ENCODE assay signal across 8 cellular contexts in the genomic region with DNA sequence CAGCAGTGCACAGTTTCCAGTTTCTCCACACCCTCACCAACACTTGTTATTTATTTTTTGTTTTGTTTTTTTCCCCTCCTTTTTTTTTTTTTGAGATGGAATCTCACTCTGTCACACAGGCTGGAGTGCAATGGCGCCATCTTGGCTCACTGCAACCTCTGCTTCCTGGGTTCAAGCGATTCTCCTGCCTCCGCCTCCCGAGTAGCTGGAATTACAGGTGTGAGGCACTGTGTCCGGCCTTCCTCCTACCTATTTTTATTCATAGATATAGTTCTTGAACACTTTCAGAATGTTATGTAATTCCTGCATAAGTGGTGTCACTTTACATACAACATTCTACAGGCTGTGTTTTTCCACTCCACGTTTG. TPM values are rescaled to one million over a fixed set of nuclear protein-coding genes. Genes with fewer than 3 reads are reported as not detected.
DNase-seq lines count a peak whose midpoint lies in the region; TF ChIP-seq lines count a peak whose summit lies in the region.
"Not testable (repeated sequence)": the region's sequence is repeated elsewhere in the genome, so short reads cannot be mapped to it uniquely, and the experiment has no call there.

No MANE protein-coding gene starts in this region.

- peaks cover 0 to 37% (median 20%) of the 10 kb centered on the region in 11 experiments; a peak in 17 of 22 replicates for H3K36me3 ChIP-seq in BLaER1 treated with 17β-estradiol and CSF1 and Interleukin-3, amounts not matched to agents 10 nM and 100 nM

- H3K4me1 ChIP-seq in BLaER1 treated with 17β-estradiol and CSF1 and Interleukin-3, amounts not matched to agents 10 nM and 100 nM = peaks cover 74 to 97% (median 85%) of the 10 kb centered on the region in 10 experiments

- CTCF ChIA-PET in activated CD4-positive, alpha-beta T cell treated with anti-CD3 and anti-CD28 coated beads, Interleukin-2, amount 10 ng/mL, durations not matched to agents 7 days and 5 days (lab: Charles Lee) = interaction anchor here (1.0 to 4.3 kb wide), 14 partner anchors 9 to 65 kb away, joined by 3 to 34 read pairs (median 14); a partner anchor contains a TSS

- TF ChIP-seq CTCF in chondrocyte (IDR thresholded peaks at IDR 0.05); nephron progenitor cell (IDR thresholded peaks at IDR 0.05): not testable (repeated sequence)

- H3K4me3 ChIP-seq in BLaER1 treated with 17β-estradiol and CSF1 and Interleukin-3, amounts not matched to agents 10 nM and 100 nM = not testable (repeated sequence)

- DNase-seq in NCI-H2029 (lab: John Stamatoyannopoulos, UW) (peak; percentile 31), immature natural killer cell (peak in 1 of 3 donors; percentile 40)
- not testable (repeated sequence) for DNase-seq in activated CD4-positive, alpha-beta T cell treated with anti-CD3 and anti-CD28 coated beads, Interleukin-2, amount 10 ng/mL, durations not matched to agents 7 days and 5 days; chondrocyte (ENCODE audit: low spot score); nephron progenitor cell

- not testable (repeated sequence) for H3K9ac ChIP-seq in BLaER1 treated with 17β-estradiol and CSF1 and Interleukin-3, amounts not matched to agents 10 nM and 100 nM

- H4K20me1 ChIP-seq in BLaER1 treated with 17β-estradiol and CSF1 and Interleukin-3, amounts not matched to agents 10 nM and 100 nM = peaks cover 0 to 83% (median 30%) of the 10 kb centered on the region in 11 experiments; a peak in 14 of 22 replicates

- not testable (repeated sequence) for H3K9me3 ChIP-seq in BLaER1 treated with 17β-estradiol and CSF1 and Interleukin-3, amounts not matched to agents 10 nM and 100 nM (replicated peaks in 1 of 11)

- peak overlapping the region; percentile 95 for H3K27ac Mint-ChIP-seq in activated CD4-positive, alpha-beta T cell treated with anti-CD3 and anti-CD28 coated beads, Interleukin-2, amount 10 ng/mL, durations not matched to agents 7 days and 5 days
- peak overlapping the region; percentile 94 for H3K27ac Mint-ChIP-seq in activated naive CD4-positive, alpha-beta T cell treated with anti-CD3 and anti-CD28 coated beads, Interleukin-2, amount 50 U/mL, for 24 hours
- peak overlapping the region; percentile 45 for H3K27ac Mint-ChIP-seq in chondrocyte (ENCODE audit: unreplicated experiment)
- peak overlapping the region; percentile 98 to 100 (median 100) for H3K27ac Mint-ChIP-seq in immature natural killer cell
- H3K27ac Mint-ChIP-seq in nephron progenitor cell = peak overlapping the region; percentile 46
- H3K27ac Mint-ChIP-seq in stimulated activated naive CD8-positive, alpha-beta T cell treated with anti-CD3 and anti-CD28 coated beads, Interleukin-15, Interleukin-2, amounts not matched to agents 100 ng/mL and 50 ng/mL, for 24 hours = peak overlapping the region; percentile 93

- H3K36me3 Mint-ChIP-seq in activated CD4-positive, alpha-beta T cell treated with anti-CD3 and anti-CD28 coated beads, Interleukin-2, amount 10 ng/mL, durations not matched to agents 7 days and 5 days (ENCODE audit: low read depth) = peaks cover 76% of the 10 kb centered on the region
- H3K36me3 Mint-ChIP-seq in activated naive CD4-positive, alpha-beta T cell treated with anti-CD3 and anti-CD28 coated beads, Interleukin-2, amount 50 U/mL, for 24 hours; nephron progenitor cell (ENCODE audit: low read depth): not testable (repeated sequence)
- H3K36me3 Mint-ChIP-seq in chondrocyte (ENCODE audit: low read depth) (peaks cover 15% of the 10 kb centered on the region), immature natural killer cell (peaks cover 31 to 54% (median 43%) of the 10 kb centered on the region in 3 donors)
- peaks cover 47% of the 10 kb centered on the region for H3K36me3 Mint-ChIP-seq in stimulated activated naive CD8-positive, alpha-beta T cell treated with anti-CD3 and anti-CD28 coated beads, Interleukin-15, Interleukin-2, amounts not matched to agents 100 ng/mL and 50 ng/mL, for 24 hours (ENCODE audit: low read depth)

- H3K4me3 Mint-ChIP-seq in activated CD4-positive, alpha-beta T cell treated with anti-CD3 and anti-CD28 coated beads, Interleukin-2, amount 10 ng/mL, durations not matched to agents 7 days and 5 days = peak overlapping the region; percentile 88
- H3K4me3 Mint-ChIP-seq in activated naive CD4-positive, alpha-beta T cell treated with anti-CD3 and anti-CD28 coated beads, Interleukin-2, amount 50 U/mL, for 24 hours = peak overlapping the region; percentile 57
- not testable (repeated sequence) for H3K4me3 Mint-ChIP-seq in chondrocyte (ENCODE audit: unreplicated experiment); nephron progenitor cell
- peak overlapping the region; percentile 80 to 97 (median 93) for H3K4me3 Mint-ChIP-seq in immature natural killer cell
- H3K4me3 Mint-ChIP-seq in stimulated activated naive CD8-positive, alpha-beta T cell treated with anti-CD3 and anti-CD28 coated beads, Interleukin-15, Interleukin-2, amounts not matched to agents 100 ng/mL and 50 ng/mL, for 24 hours = peak overlapping the region; percentile 76

- H3K27me3 Mint-ChIP-seq in activated CD4-positive, alpha-beta T cell treated with anti-CD3 and anti-CD28 coated beads, Interleukin-2, amount 10 ng/mL, durations not matched to agents 7 days and 5 days; activated naive CD4-positive, alpha-beta T cell treated with anti-CD3 and anti-CD28 coated beads, Interleukin-2, amount 50 U/mL, for 24 hours; chondrocyte (ENCODE audit: low read depth); stimulated activated naive CD8-positive, alpha-beta T cell treated with anti-CD3 and anti-CD28 coated beads, Interleukin-15, Interleukin-2, amounts not matched to agents 100 ng/mL and 50 ng/mL, for 24 hours: not testable (repeated sequence)
- H3K27me3 Mint-ChIP-seq in immature natural killer cell (ENCODE audit: low read depth in 3 of 3) = peaks cover 26 to 53% (median 43%) of the 10 kb centered on the region in 3 donors
- H3K27me3 Mint-ChIP-seq in nephron progenitor cell (ENCODE audit: low read depth, poor library complexity) = peaks cover 23% of the 10 kb centered on the region

- H3K4me2 ChIP-seq in BLaER1 treated with 17β-estradiol and CSF1 and Interleukin-3, amounts not matched to agents 10 nM and 100 nM = peak overlapping the region in 8 of 11 experiments; percentile 88 to 97 (median 96); a peak in 14 of 22 replicates

- H3K27ac ChIP-seq in BLaER1 treated with 17β-estradiol and CSF1 and Interleukin-3, amounts not matched to agents 10 nM and 100 nM = not testable (repeated sequence)

- H3K9me3 Mint-ChIP-seq in activated CD4-positive, alpha-beta T cell treated with anti-CD3 and anti-CD28 coated beads, Interleukin-2, amount 10 ng/mL, durations not matched to agents 7 days and 5 days; activated naive CD4-positive, alpha-beta T cell treated with anti-CD3 and anti-CD28 coated beads, Interleukin-2, amount 50 U/mL, for 24 hours; chondrocyte (ENCODE audit: low read depth); immature natural killer cell; nephron progenitor cell; stimulated activated naive CD8-positive, alpha-beta T cell treated with anti-CD3 and anti-CD28 coated beads, Interleukin-15, Interleukin-2, amounts not matched to agents 100 ng/mL and 50 ng/mL, for 24 hours: not testable (repeated sequence)

- H3K4me1 Mint-ChIP-seq in activated CD4-positive, alpha-beta T cell treated with anti-CD3 and anti-CD28 coated beads, Interleukin-2, amount 10 ng/mL, durations not matched to agents 7 days and 5 days = peaks cover 81% of the 10 kb centered on the region
- H3K4me1 Mint-ChIP-seq in activated naive CD4-positive, alpha-beta T cell treated with anti-CD3 and anti-CD28 coated beads, Interleukin-2, amount 50 U/mL, for 24 hours = peaks cover 91% of the 10 kb centered on the region
- H3K4me1 Mint-ChIP-seq in chondrocyte (ENCODE audit: low read depth) (peaks cover 50% of the 10 kb centered on the region), immature natural killer cell (peaks cover 90 to 92% of the 10 kb centered on the region in 2 donors), nephron progenitor cell (peaks cover 34% of the 10 kb centered on the region)
- H3K4me1 Mint-ChIP-seq in stimulated activated naive CD8-positive, alpha-beta T cell treated with anti-CD3 and anti-CD28 coated beads, Interleukin-15, Interleukin-2, amounts not matched to agents 100 ng/mL and 50 ng/mL, for 24 hours (ENCODE audit: low read depth) = peaks cover 89% of the 10 kb centered on the region

- not testable (repeated sequence) for H3K27me3 ChIP-seq in BLaER1 treated with 17β-estradiol and CSF1 and Interleukin-3, amounts not matched to agents 10 nM and 100 nM

- POLR2A ChIA-PET in activated CD4-positive, alpha-beta T cell treated with anti-CD3 and anti-CD28 coated beads, Interleukin-2, amount 10 ng/mL, durations not matched to agents 7 days and 5 days (lab: Charles Lee) = interaction anchor here (1.0 kb wide), 1 partner anchor 65 kb away, joined by 6 read pairs; a partner anchor contains a TSS

RNA-seq across cellular contexts. Expression of a gene that starts 5.7 kb away (rescaled TPM):
- total RNA-seq in activated CD4-positive, alpha-beta T cell treated with anti-CD3 and anti-CD28 coated beads, Interleukin-2, amount 10 ng/mL, durations not matched to agents 7 days and 5 days = 10 to 100 TPM; 49.4 to 52.1 TPM
- total RNA-seq in chondrocyte = 10.1 to 29.4 TPM (median 28.6 TPM) in 3 replicates
- polyA plus RNA-seq in immature natural killer cell = 100 to 1,000 TPM; 107 to 244 (median 141) TPM

RNA-seq across cellular contexts. Expression of a gene that starts 44.1 kb away (rescaled TPM):
- total RNA-seq in activated CD4-positive, alpha-beta T cell treated with anti-CD3 and anti-CD28 coated beads, Interleukin-2, amount 10 ng/mL, durations not matched to agents 7 days and 5 days = 10 to 100 TPM; 36.5 to 38.8 TPM
- total RNA-seq in chondrocyte = 43.7 to 46.9 TPM (median 46.4 TPM) in 3 replicates
- polyA plus RNA-seq in immature natural killer cell = 10 to 100 TPM; 32.4 to 68.3 (median 60.3) TPM

Comparison
In these comparisons a context has a peak if more than half of its experiments do, and no peak if none do; other contexts are left out.
1. H3K27ac Mint-ChIP-seq: peak in every context shown above with its lines; median percentile 100 in immature natural killer cell; 95 in activated CD4-positive, alpha-beta T cell treated with anti-CD3 and anti-CD28 coated beads, Interleukin-2, amount 10 ng/mL, durations not matched to agents 7 days and 5 days; 94 in activated naive CD4-positive, alpha-beta T cell treated with anti-CD3 and anti-CD28 coated beads, Interleukin-2, amount 50 U/mL, for 24 hours; 93 in stimulated activated naive CD8-positive, alpha-beta T cell treated with anti-CD3 and anti-CD28 coated beads, Interleukin-15, Interleukin-2, amounts not matched to agents 100 ng/mL and 50 ng/mL, for 24 hours; 46 in nephron progenitor cell; 45 in chondrocyte.